In genomic region chr15:58749532-58750337, GRCh38 we compare ENCODE assay signal across 1 cellular context.
TF ChIP-seq lines count a peak whose summit lies in the region.

Gene ADAM10 (minus strand): TSS chr15:58749707. CDS start chr15:58749534, 173 bp downstream.

TF ChIP-seq in GM12878, 131 proteins besides CTCF, POLR2A, EP300 and RAD21 (continued from another document):
- TF ChIP-seq CUX1 (IDR thresholded peaks at IDR 0.05; ENCODE audit: insufficient replicate concordance, low read depth, low read length), result no peak
